ENCODE assay signal across 11 cellular contexts in the genomic region with DNA sequence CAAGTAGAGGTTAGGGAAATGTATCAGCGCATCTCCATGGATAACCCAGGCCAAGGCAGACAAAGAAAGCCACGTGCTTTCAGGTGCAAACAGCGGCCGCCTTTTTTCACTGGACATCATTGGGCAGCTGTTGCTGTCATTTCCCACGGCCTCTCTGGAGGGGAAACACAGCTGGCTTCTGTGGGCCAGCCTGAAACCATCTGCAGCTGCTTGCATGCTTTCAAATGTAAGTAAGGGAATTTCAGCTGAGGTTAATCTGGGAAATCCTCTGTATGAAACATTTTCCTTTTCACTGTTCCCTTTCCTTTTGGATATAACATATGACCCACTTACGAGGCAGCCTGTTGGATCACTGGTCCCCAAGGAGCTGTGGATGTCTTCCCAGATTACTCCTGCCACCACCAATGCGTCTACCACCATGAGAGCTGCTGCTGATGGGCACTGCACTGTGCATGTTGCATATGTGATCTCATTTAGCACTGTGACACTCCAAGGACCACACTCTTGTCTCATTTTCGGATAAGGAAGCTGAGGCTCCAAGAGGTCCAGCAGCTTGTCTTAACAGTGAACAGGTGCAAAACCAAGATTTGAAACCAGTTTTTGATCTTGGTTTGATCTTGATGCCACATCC.
DNase-seq lines count a peak whose midpoint lies in the region; ATAC-seq and TF ChIP-seq lines count a peak whose summit lies in the region.
"Had no signal": no experiment of that assay in that cellular context is flagged by ENCODE, and none has a peak within 500 bp of the region (broad histone marks: within the 10 kb centered on the region; RNA-seq: fewer than 3 reads in every experiment).

No MANE protein-coding gene starts in this region.

- H3F3A ChIP-seq in MM.1S (ENCODE audit: insufficient read depth, low read length): peaks cover 38% of the 10 kb centered on the region

- peak overlapping the region; percentile 66 for H3K27ac Mint-ChIP-seq in stimulated activated naive B cell treated with anti-CD40 and anti-IgM and Interleukin-4, amounts not matched to agents 10 μg/mL and 1 μg/mL and 100 μg/mL, for 72 hours

- H3K9me3 ChIP-seq in MM.1S (replicated peaks; ENCODE audit: insufficient read depth, low read length) (no peaks in the 10 kb centered on the region), HAP-1 (no peaks in the 10 kb centered on the region)
- H3K9me3 ChIP-seq: A549 had no signal

- no peak overlapping the region; the same call in 1 of the 2 replicates for H3K9ac ChIP-seq in MM.1S (ENCODE audit: low read length)

- H2AFZ ChIP-seq in MM.1S (ENCODE audit: low read length): no peak overlapping the region
- H2AFZ ChIP-seq: PC-9 had no signal

- no peak overlapping the region for H3K4me3 Mint-ChIP-seq in stimulated activated naive B cell treated with anti-CD40 and anti-IgM and Interleukin-4, amounts not matched to agents 10 μg/mL and 1 μg/mL and 100 μg/mL, for 72 hours

- in situ Hi-C loops in HAP-1 (cut with MboI; ENCODE audit: low sequenced_read_pairs): no loop called here

- no peaks in the 10 kb centered on the region for H3K9me2 ChIP-seq in MM.1S (replicated peaks; ENCODE audit: insufficient read depth, low read length)

- H3K27me3 Mint-ChIP-seq in stimulated activated naive B cell treated with anti-CD40 and anti-IgM and Interleukin-4, amounts not matched to agents 10 μg/mL and 1 μg/mL and 100 μg/mL, for 72 hours: no peaks in the 10 kb centered on the region

- no peaks in the 10 kb centered on the region for H4K20me1 ChIP-seq in MM.1S (ENCODE audit: insufficient read depth, low read length)

- H3K36me3 Mint-ChIP-seq in stimulated activated naive B cell treated with anti-CD40 and anti-IgM and Interleukin-4, amounts not matched to agents 10 μg/mL and 1 μg/mL and 100 μg/mL, for 72 hours: peaks cover 36 to 59% of the 10 kb centered on the region in 2 donors

- H3K27me3 ChIP-seq in MM.1S (replicated peaks; ENCODE audit: insufficient read depth, low read length) (no peaks in the 10 kb centered on the region), HAP-1 (ENCODE audit: low read depth) (no peaks in the 10 kb centered on the region)

- peak overlapping the region; percentile 77 for H3K27ac ChIP-seq in MM.1S (ENCODE audit: low read length)
- H3K27ac ChIP-seq: A549, PC-9 had no signal

- peak; percentile 89 for ATAC-seq in HG02798 (IDR thresholded peaks at IDR 0.05; ENCODE audit: poor library complexity, unreplicated experiment)
- ATAC-seq in stimulated activated naive B cell treated with anti-CD40 and anti-IgM and Interleukin-4, amounts not matched to agents 10 μg/mL and 1 μg/mL and 100 μg/mL, for 72 hours (replicated peaks): peak; percentile 52 to 54
- ATAC-seq: A549 had no signal

- H3K4me1 Mint-ChIP-seq in stimulated activated naive B cell treated with anti-CD40 and anti-IgM and Interleukin-4, amounts not matched to agents 10 μg/mL and 1 μg/mL and 100 μg/mL, for 72 hours: peaks cover 56 to 83% of the 10 kb centered on the region in 2 donors

- H3K4me3 ChIP-seq in MM.1S (ENCODE audit: low read length) (no peak overlapping the region), HAP-1 (no peak overlapping the region)
- H3K4me3 ChIP-seq: A549, PC-9 had no signal

- H3K36me3 ChIP-seq in MM.1S (replicated peaks; ENCODE audit: insufficient read depth, low read length) (0 out of 2 replicates have a peak, but pooled peaks cover 2% of the 10 kb centered on the region), HAP-1 (replicated peaks) (no peaks in the 10 kb centered on the region)

- DNase-seq in NCI-H82 (lab: John Stamatoyannopoulos, UW): peak; percentile 33
- no peak for DNase-seq in NCI-H82 treated with DMSO at 0.1 percent for 48 hours (lab: John Stamatoyannopoulos, UW; ENCODE audit: unreplicated experiment)
- DNase-seq in MM.1S: peak; percentile 82
- no peak for DNase-seq in stimulated activated naive B cell treated with anti-CD40 and anti-IgM and Interleukin-4, amounts not matched to agents 10 μg/mL and 1 μg/mL and 100 μg/mL, for 72 hours
- no peak for DNase-seq in HAP-1 (ENCODE audit: low spot score in 2 of 2)
- DNase-seq in NCI-H748 treated with DMSO at 0.1 percent for 48 hours (lab: John Stamatoyannopoulos, UW): no peak
- DNase-seq in hypothalamus (lab: John Stamatoyannopoulos, UW): no peak
- DNase-seq: mammary epithelial cell, PC-9 had no signal

- H3K4me1 ChIP-seq in MM.1S (ENCODE audit: low read length): peaks cover 82% of the 10 kb centered on the region
- no peaks in the 10 kb centered on the region for H3K4me1 ChIP-seq in HAP-1

- H3K4me2 ChIP-seq in MM.1S (ENCODE audit: low read depth, low read length): peak overlapping the region; percentile 34; the same call in 1 of the 2 replicates
- H3K4me2 ChIP-seq: A549, PC-9 had no signal

- H3K9me3 Mint-ChIP-seq in stimulated activated naive B cell treated with anti-CD40 and anti-IgM and Interleukin-4, amounts not matched to agents 10 μg/mL and 1 μg/mL and 100 μg/mL, for 72 hours: no peaks in the 10 kb centered on the region

- TF ChIP-seq CTCF in MM.1S (IDR thresholded peaks at IDR 0.05; ENCODE audit: low read length): no peak

- peaks cover 77% of the 10 kb centered on the region for H3K79me2 ChIP-seq in MM.1S (ENCODE audit: low read length)

Comparison
In these comparisons a context has a peak if more than half of its experiments do, and no peak if none do; other contexts are left out.
1. DNase-seq: peak in NCI-H82 (single experiment) and MM.1S (single experiment); none in NCI-H82 treated with DMSO at 0.1 percent for 48 hours (single experiment), stimulated activated naive B cell treated with anti-CD40 and anti-IgM and Interleukin-4, amounts not matched to agents 10 μg/mL and 1 μg/mL and 100 μg/mL, for 72 hours (single experiment), HAP-1 (0 of 2), NCI-H748 treated with DMSO at 0.1 percent for 48 hours (single experiment) and hypothalamus (0 of 51).